Comparison of ENCODE assay signal across 8 cellular contexts in genomic region chr12:102118874-102119273, GRCh38. TPM values are rescaled to one million over a fixed set of nuclear protein-coding genes. Genes with fewer than 3 reads are reported as not detected.
A peak's percentile ranks its signal among the peaks of the same experiment; 100 is the strongest.
DNase-seq lines count a peak whose midpoint lies in the region; ATAC-seq and TF ChIP-seq lines count a peak whose summit lies in the region.

No MANE protein-coding gene starts in this region.

- no peaks in the 10 kb centered on the region for H3K9me2 ChIP-seq in Loucy (replicated peaks; ENCODE audit: low read depth, low read length)

- H2AFZ ChIP-seq in Loucy (ENCODE audit: low read length): no peak overlapping the region

- TF ChIP-seq CTCF in CD4-positive, alpha-beta T cell (IDR thresholded peaks at IDR 0.05): no peak
- TF ChIP-seq CTCF in Loucy (conservative IDR thresholded peaks at IDR 0.05; ENCODE audit: low read length) (no peak), nephron progenitor cell (IDR thresholded peaks at IDR 0.05) (no peak)

- no peaks in the 10 kb centered on the region for H3K9me3 ChIP-seq in CD4-positive, alpha-beta T cell (ENCODE audit: control insufficient read depth, low read length)
- H3K9me3 ChIP-seq in Loucy (ENCODE audit: insufficient read depth, low read depth, low read length) (no peaks in the 10 kb centered on the region), duodenal mucosa (ENCODE audit: control insufficient read depth in 1 of 2, low read length in 2 of 2) (no peaks in the 10 kb centered on the region)

- peak overlapping the region; percentile 92 for H3K27ac Mint-ChIP-seq in CD4-positive, alpha-beta T cell
- H3K27ac Mint-ChIP-seq in nephron progenitor cell: no peak overlapping the region

- intact Hi-C loops in CD4-positive, alpha-beta T cell (cut with DNase I, micrococcal nuclease): loop anchor here (1.0 to 10.0 kb wide), 3 partner anchors 37 to 344 kb away; no protein-coding TSS in a partner anchor

- H3K4me1 ChIP-seq in Loucy (ENCODE audit: insufficient read depth, low read length, poor library complexity, severe bottlenecking) (peaks cover 46% of the 10 kb centered on the region), duodenal mucosa (ENCODE audit: control insufficient read depth in 1 of 2, insufficient read depth in 2 of 2, low read length in 2 of 2) (peaks cover 10 to 16% of the 10 kb centered on the region in 2 donors)

- H3K27me3 Mint-ChIP-seq in CD4-positive, alpha-beta T cell: no peaks in the 10 kb centered on the region
- H3K27me3 Mint-ChIP-seq in nephron progenitor cell (ENCODE audit: low read depth, poor library complexity): no peaks in the 10 kb centered on the region

- DNase-seq in CD4-positive, alpha-beta T cell: no peak
- DNase-seq in nephron progenitor cell (no peak), pons (ENCODE audit: low spot score) (no peak), nucleus accumbens (lab: John Stamatoyannopoulos, UW) (no peak)

- H3K36me3 ChIP-seq in Loucy (ENCODE audit: insufficient read depth, low read length) (no peaks in the 10 kb centered on the region), duodenal mucosa (ENCODE audit: control insufficient read depth in 1 of 2, insufficient read depth in 2 of 2, low read length in 2 of 2) (no peaks in the 10 kb centered on the region)

- no peak overlapping the region for H3K27ac ChIP-seq in CD4-positive, alpha-beta T cell (ENCODE audit: low read depth, low read length)
- H3K27ac ChIP-seq in duodenal mucosa (ENCODE audit: low read depth, low read length): no peak overlapping the region

- peak overlapping the region; percentile 93 for H3K4me3 Mint-ChIP-seq in CD4-positive, alpha-beta T cell
- peak overlapping the region; percentile 93 for H3K4me3 Mint-ChIP-seq in nephron progenitor cell

- H3K79me2 ChIP-seq in Loucy (ENCODE audit: insufficient read depth, low read length): peaks cover 54% of the 10 kb centered on the region

- peak overlapping the region; percentile 99 for H3K9ac ChIP-seq in Loucy (ENCODE audit: low read depth, low read length, poor library complexity, severe bottlenecking)
- peak overlapping the region in 1 of 2 donors; percentile 91 for H3K9ac ChIP-seq in duodenal mucosa (ENCODE audit: low read depth in 1 of 2, low read length in 2 of 2)

- 0 out of 2 replicates have a peak, but pooled peaks cover 3% of the 10 kb centered on the region for H3F3A ChIP-seq in Loucy (ENCODE audit: low read depth)

- no peak for ATAC-seq in CD4-positive, alpha-beta T cell (ENCODE audit: poor library complexity)
- no peak for ATAC-seq in GM21825 (IDR thresholded peaks at IDR 0.05; ENCODE audit: unreplicated experiment)
- ATAC-seq in GM18511 (IDR thresholded peaks at IDR 0.05; ENCODE audit: unreplicated experiment): no peak

- POLR2A ChIA-PET in CD4-positive, alpha-beta T cell (lab: Charles Lee): interaction anchor here (1.8 kb wide), 1 partner anchor 57 kb away, joined by 10 read pairs; the partner anchor contains the start of gene WASHC3

- H3K4me3 ChIP-seq in Loucy (ENCODE audit: low read length, poor library complexity, severe bottlenecking) (peak overlapping the region; percentile 90), duodenal mucosa (ENCODE audit: low read depth in 1 of 2, low read length in 2 of 2) (peak overlapping the region; percentile 18 to 95)

- H3K36me3 Mint-ChIP-seq in CD4-positive, alpha-beta T cell (ENCODE audit: low read depth): peaks cover 46% of the 10 kb centered on the region
- peaks cover 31% of the 10 kb centered on the region for H3K36me3 Mint-ChIP-seq in nephron progenitor cell (ENCODE audit: low read depth)

- peaks cover 42% of the 10 kb centered on the region for H3K4me1 Mint-ChIP-seq in CD4-positive, alpha-beta T cell (ENCODE audit: low read depth)
- H3K4me1 Mint-ChIP-seq in nephron progenitor cell: peaks cover 37% of the 10 kb centered on the region

- no peaks in the 10 kb centered on the region for H3K27me3 ChIP-seq in CD4-positive, alpha-beta T cell (ENCODE audit: control insufficient read depth, insufficient read depth, low read length)
- H3K27me3 ChIP-seq in Loucy (ENCODE audit: insufficient read depth, low read length, poor library complexity, severe bottlenecking) (no peaks in the 10 kb centered on the region), duodenal mucosa (ENCODE audit: control insufficient read depth in 1 of 2, insufficient read depth in 2 of 2, low read length in 2 of 2) (no peaks in the 10 kb centered on the region)

- CTCF ChIA-PET in CD4-positive, alpha-beta T cell (lab: Charles Lee): no interaction called here

- peak overlapping the region; percentile 93 for H3K4me2 ChIP-seq in Loucy (ENCODE audit: low read depth, low read length, poor library complexity, severe bottlenecking)

- H3K9me3 Mint-ChIP-seq in CD4-positive, alpha-beta T cell: no peaks in the 10 kb centered on the region
- H3K9me3 Mint-ChIP-seq in nephron progenitor cell: no peaks in the 10 kb centered on the region

- peaks cover 28% of the 10 kb centered on the region for H4K20me1 ChIP-seq in Loucy (ENCODE audit: insufficient read depth, low read length, poor library complexity, severe bottlenecking)

RNA-seq across cellular contexts. Expression of gene NUP37, which starts 1.0 kb away (rescaled TPM):
- total RNA-seq in CD4-positive, alpha-beta T cell: 1 to 10 TPM; 9.4 to 9.6 TPM

RNA-seq across cellular contexts. Expression of gene PARPBP, which starts 1.1 kb away (rescaled TPM):
- total RNA-seq in CD4-positive, alpha-beta T cell: 1 to 10 TPM; 1.1 to 1.5 TPM

RNA-seq across cellular contexts. Expression of gene WASHC3, which starts 57.1 kb away (rescaled TPM):
- total RNA-seq in CD4-positive, alpha-beta T cell: 10 to 100 TPM; 16.9 to 20.3 TPM
